In genomic region chr12:39037115-39037514, GRCh38 we compare ENCODE assay signal across 1 cellular context.
TF ChIP-seq lines count a peak whose summit lies in the region.

No MANE protein-coding gene starts in this region.

TF ChIP-seq in GM23338, 12 proteins besides CTCF, POLR2A, EP300 and RAD21 (continued from another document):
- TF ChIP-seq ETS1 (IDR thresholded peaks at IDR 0.05) (no peak), ZNF331 (CRISPR knock-in tag; IDR thresholded peaks at IDR 0.05; ENCODE audit: low read depth) (no peak), POLR2AphosphoS5 (IDR thresholded peaks at IDR 0.05; ENCODE audit: low read depth) (no peak), JUNB (IDR thresholded peaks at IDR 0.05; ENCODE audit: unreplicated experiment) (no peak), REST (IDR thresholded peaks at IDR 0.05; ENCODE audit: unreplicated experiment) (no peak)
